ENCODE assay signal across 1 cellular context in the genomic region with DNA sequence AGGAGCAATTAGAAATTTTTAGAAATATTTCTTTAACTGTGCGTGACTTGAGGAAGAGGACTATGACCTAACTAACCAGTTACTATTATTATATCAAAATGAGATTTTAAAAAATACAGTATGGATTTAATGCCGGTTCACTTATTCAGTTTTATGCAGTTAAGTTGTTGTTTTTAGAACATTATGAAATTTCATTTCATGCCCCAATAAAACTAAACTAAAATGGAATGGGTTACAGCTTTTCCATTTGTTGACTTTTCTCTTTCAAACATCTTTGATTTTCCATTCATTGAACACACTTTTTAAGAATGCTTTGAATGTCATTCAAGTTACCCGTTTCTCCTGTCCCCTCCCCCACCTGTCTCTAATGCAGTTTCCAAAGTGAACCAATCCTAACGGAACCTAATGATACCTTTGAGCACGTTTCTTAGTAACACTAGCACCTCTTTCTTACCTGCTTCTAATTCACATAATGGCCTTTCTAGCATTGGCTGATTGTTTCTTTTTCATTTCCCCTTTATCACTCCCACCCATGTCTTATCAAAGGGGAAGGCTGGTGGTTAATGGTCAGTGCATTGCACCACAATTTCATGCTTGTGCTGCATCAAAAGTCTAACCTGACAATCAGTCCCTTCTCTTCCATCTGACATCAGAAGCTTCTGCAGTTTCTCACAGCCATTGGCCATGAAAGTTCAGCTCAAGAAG.
TF ChIP-seq lines count a peak whose summit lies in the region.

No MANE protein-coding gene starts in this region.

TF ChIP-seq in GM23338, 12 proteins besides CTCF, POLR2A, EP300 and RAD21 (continued from another document):
- TF ChIP-seq, protein P1, sequence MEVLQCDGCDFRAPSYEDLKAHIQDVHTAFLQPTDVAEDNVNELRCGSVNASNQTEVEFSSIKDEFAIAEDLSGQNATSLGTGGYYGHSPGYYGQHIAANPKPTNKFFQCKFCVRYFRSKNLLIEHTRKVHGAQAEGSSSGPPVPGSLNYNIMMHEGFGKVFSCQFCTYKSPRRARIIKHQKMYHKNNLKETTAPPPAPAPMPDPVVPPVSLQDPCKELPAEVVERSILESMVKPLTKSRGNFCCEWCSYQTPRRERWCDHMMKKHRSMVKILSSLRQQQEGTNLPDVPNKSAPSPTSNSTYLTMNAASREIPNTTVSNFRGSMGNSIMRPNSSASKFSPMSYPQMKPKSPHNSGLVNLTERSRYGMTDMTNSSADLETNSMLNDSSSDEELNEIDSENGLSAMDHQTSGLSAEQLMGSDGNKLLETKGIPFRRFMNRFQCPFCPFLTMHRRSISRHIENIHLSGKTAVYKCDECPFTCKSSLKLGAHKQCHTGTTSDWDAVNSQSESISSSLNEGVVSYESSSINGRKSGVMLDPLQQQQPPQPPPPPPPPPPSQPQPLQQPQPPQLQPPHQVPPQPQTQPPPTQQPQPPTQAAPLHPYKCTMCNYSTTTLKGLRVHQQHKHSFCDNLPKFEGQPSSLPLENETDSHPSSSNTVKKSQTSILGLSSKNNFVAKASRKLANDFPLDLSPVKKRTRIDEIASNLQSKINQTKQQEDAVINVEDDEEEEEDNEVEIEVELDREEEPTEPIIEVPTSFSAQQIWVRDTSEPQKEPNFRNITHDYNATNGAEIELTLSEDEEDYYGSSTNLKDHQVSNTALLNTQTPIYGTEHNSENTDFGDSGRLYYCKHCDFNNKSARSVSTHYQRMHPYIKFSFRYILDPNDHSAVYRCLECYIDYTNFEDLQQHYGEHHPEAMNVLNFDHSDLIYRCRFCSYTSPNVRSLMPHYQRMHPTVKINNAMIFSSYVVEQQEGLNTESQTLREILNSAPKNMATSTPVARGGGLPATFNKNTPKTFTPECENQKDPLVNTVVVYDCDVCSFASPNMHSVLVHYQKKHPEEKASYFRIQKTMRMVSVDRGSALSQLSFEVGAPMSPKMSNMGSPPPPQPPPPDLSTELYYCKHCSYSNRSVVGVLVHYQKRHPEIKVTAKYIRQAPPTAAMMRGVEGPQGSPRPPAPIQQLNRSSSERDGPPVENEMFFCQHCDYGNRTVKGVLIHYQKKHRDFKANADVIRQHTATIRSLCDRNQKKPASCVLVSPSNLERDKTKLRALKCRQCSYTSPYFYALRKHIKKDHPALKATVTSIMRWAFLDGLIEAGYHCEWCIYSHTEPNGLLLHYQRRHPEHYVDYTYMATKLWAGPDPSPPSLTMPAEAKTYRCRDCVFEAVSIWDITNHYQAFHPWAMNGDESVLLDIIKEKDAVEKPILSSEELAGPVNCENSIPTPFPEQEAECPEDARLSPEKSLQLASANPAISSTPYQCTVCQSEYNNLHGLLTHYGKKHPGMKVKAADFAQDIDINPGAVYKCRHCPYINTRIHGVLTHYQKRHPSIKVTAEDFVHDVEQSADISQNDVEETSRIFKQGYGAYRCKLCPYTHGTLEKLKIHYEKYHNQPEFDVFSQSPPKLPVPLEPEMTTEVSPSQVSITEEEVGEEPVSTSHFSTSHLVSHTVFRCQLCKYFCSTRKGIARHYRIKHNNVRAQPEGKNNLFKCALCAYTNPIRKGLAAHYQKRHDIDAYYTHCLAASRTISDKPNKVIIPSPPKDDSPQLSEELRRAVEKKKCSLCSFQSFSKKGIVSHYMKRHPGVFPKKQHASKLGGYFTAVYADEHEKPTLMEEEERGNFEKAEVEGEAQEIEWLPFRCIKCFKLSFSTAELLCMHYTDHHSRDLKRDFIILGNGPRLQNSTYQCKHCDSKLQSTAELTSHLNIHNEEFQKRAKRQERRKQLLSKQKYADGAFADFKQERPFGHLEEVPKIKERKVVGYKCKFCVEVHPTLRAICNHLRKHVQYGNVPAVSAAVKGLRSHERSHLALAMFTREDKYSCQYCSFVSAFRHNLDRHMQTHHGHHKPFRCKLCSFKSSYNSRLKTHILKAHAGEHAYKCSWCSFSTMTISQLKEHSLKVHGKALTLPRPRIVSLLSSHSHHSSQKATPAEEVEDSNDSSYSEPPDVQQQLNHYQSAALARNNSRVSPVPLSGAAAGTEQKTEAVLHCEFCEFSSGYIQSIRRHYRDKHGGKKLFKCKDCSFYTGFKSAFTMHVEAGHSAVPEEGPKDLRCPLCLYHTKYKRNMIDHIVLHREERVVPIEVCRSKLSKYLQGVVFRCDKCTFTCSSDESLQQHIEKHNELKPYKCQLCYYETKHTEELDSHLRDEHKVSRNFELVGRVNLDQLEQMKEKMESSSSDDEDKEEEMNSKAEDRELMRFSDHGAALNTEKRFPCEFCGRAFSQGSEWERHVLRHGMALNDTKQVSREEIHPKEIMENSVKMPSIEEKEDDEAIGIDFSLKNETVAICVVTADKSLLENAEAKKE (CRISPR knock-in tag; IDR thresholded peaks at IDR 0.05): no peak
- TF ChIP-seq CREB1 (CRISPR knock-in tag; IDR thresholded peaks at IDR 0.05; ENCODE audit: low read depth) (no peak), ZNF331 (CRISPR knock-in tag; IDR thresholded peaks at IDR 0.05; ENCODE audit: low read depth) (no peak), EZH2phosphoT487 (IDR thresholded peaks at IDR 0.05; ENCODE audit: unreplicated experiment) (no peak), EZH2 (IDR thresholded peaks at IDR 0.05; ENCODE audit: low read depth, unreplicated experiment) (no peak), ZNF114 (CRISPR knock-in tag; IDR thresholded peaks at IDR 0.05) (no peak), JUNB (IDR thresholded peaks at IDR 0.05; ENCODE audit: unreplicated experiment) (no peak), POLR2AphosphoS5 (IDR thresholded peaks at IDR 0.05; ENCODE audit: low read depth) (no peak), NANOG (IDR thresholded peaks at IDR 0.05; ENCODE audit: borderline replicate concordance) (no peak), STAT1 (IDR thresholded peaks at IDR 0.05; ENCODE audit: unreplicated experiment) (no peak)
- TF ChIP-seq, protein P2, sequence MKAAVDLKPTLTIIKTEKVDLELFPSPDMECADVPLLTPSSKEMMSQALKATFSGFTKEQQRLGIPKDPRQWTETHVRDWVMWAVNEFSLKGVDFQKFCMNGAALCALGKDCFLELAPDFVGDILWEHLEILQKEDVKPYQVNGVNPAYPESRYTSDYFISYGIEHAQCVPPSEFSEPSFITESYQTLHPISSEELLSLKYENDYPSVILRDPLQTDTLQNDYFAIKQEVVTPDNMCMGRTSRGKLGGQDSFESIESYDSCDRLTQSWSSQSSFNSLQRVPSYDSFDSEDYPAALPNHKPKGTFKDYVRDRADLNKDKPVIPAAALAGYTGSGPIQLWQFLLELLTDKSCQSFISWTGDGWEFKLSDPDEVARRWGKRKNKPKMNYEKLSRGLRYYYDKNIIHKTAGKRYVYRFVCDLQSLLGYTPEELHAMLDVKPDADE (IDR thresholded peaks at IDR 0.05): no peak
